Comparison of ENCODE assay signal across 8 cellular contexts in the genomic region with DNA sequence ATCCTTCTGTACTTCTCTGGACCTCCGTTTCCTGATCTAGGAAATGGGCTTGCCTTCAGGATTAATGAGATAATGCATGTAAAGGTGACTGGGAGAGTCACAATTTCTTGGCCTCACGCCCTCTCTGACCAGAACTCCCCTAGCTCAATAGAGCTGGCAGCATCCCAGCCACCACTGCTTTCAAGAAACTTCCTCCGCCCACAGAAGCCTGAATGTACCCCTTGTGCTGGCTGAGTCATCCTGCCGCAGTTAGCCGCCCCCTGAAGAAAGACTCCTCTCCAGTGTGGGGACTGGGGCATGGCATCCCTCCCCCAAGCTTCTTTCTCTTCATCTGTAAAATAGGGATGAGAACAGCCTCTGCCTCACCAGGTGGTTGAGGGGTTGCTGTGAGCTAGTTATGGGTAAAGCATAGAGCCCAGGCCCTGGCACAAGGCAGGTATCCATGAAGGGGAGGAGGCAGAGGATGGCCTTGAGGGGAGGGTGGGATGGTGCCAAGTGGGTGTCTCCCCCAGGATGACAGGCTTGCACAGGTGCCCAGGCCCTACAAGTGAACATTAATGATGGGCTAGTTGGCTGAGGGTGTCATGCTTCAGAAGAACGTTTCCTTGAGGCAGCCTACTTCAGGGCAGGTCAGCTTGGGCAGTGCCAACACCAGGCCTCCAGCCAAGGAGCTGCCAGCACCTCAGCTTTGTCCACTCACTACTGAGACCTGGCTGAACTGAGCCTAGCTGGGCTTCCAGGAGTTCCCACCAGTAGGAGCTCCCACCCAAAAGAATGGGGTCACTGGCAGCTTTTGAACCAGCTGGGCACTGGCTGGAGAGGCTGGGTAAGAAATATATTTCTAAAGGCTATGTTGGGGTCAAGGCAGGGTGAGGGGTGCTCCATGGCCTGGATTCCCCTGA. TPM values are rescaled to one million over a fixed set of nuclear protein-coding genes. Genes with fewer than 3 reads are reported as not detected.
A peak's percentile ranks its signal among the peaks of the same experiment; 100 is the strongest.
DNase-seq lines count a peak whose midpoint lies in the region; ATAC-seq, FAIRE-seq and TF ChIP-seq lines count a peak whose summit lies in the region.

No MANE protein-coding gene starts in this region.

- H3K4me1 Mint-ChIP-seq in activated T-helper 17 cell treated with anti-CD3 and anti-CD28 coated beads, Interleukin-2, amount 50 U/mL, for 72 hours, result peaks cover 10% of the 10 kb centered on the region
- peaks cover 28% of the 10 kb centered on the region for H3K4me1 Mint-ChIP-seq in glutamatergic neuron (ENCODE audit: low read depth, unreplicated experiment)

- TF ChIP-seq CTCF in glutamatergic neuron (IDR thresholded peaks at IDR 0.05; ENCODE audit: partially characterized antibody, unreplicated experiment), result no peak

- H3K9me3 Mint-ChIP-seq in activated T-helper 17 cell treated with anti-CD3 and anti-CD28 coated beads, Interleukin-2, amount 50 U/mL, for 72 hours, result no peaks in the 10 kb centered on the region
- peaks cover 10% of the 10 kb centered on the region for H3K9me3 Mint-ChIP-seq in glutamatergic neuron (ENCODE audit: unreplicated experiment)

- DNase-seq in GM18507 (ENCODE audit: extremely low spot score, insufficient read length, low read depth) (no peak), glutamatergic neuron (no peak), NOMO-1 treated with DMSO at 0.1 percent for 48 hours (lab: John Stamatoyannopoulos, UW; ENCODE audit: unreplicated experiment) (no peak)
- DNase-seq in stimulated activated CD4-positive, alpha-beta T cell treated with anti-CD3 and anti-CD28 coated beads, Interleukin-12 subunit alpha, Interleukin-12 subunit beta, amount 100 ng/mL, for 4 hours, result peak; percentile 35

- peak overlapping the region; percentile 56 for H3K4me3 Mint-ChIP-seq in activated T-helper 17 cell treated with anti-CD3 and anti-CD28 coated beads, Interleukin-2, amount 50 U/mL, for 72 hours
- peak overlapping the region; percentile 58 for H3K4me3 Mint-ChIP-seq in glutamatergic neuron (ENCODE audit: unreplicated experiment)

- ATAC-seq in HG03378 (IDR thresholded peaks at IDR 0.05; ENCODE audit: unreplicated experiment), result peak; percentile 80
- ATAC-seq in activated T-helper 17 cell treated with anti-CD3 and anti-CD28 coated beads, Interleukin-2, amount 50 U/mL, for 72 hours (replicated peaks), result peak; percentile 62
- no peak for ATAC-seq in GM19455 (IDR thresholded peaks at IDR 0.05; ENCODE audit: unreplicated experiment)
- ATAC-seq in GM21515 (IDR thresholded peaks at IDR 0.05; ENCODE audit: unreplicated experiment), result no peak

- FAIRE-seq in GM18507 (lab: Jason Lieb, UNC), result peak; percentile 42

- peaks cover 7% of the 10 kb centered on the region for H3K27me3 Mint-ChIP-seq in activated T-helper 17 cell treated with anti-CD3 and anti-CD28 coated beads, Interleukin-2, amount 50 U/mL, for 72 hours
- H3K27me3 Mint-ChIP-seq in glutamatergic neuron (ENCODE audit: unreplicated experiment), result peaks cover 15% of the 10 kb centered on the region

- peak overlapping the region; percentile 59 for H3K27ac Mint-ChIP-seq in activated T-helper 17 cell treated with anti-CD3 and anti-CD28 coated beads, Interleukin-2, amount 50 U/mL, for 72 hours
- no peak overlapping the region for H3K27ac Mint-ChIP-seq in glutamatergic neuron (ENCODE audit: unreplicated experiment)

- no peaks in the 10 kb centered on the region for H3K36me3 Mint-ChIP-seq in activated T-helper 17 cell treated with anti-CD3 and anti-CD28 coated beads, Interleukin-2, amount 50 U/mL, for 72 hours (ENCODE audit: low read depth)
- H3K36me3 Mint-ChIP-seq in glutamatergic neuron (ENCODE audit: unreplicated experiment), result no peaks in the 10 kb centered on the region

RNA-seq across cellular contexts. Expression of a gene that starts 3.5 kb away (rescaled TPM):
- not detected for total RNA-seq in activated T-helper 17 cell treated with anti-CD3 and anti-CD28 coated beads, Interleukin-2, amount 50 U/mL, for 72 hours
- 81.6 TPM for total RNA-seq in glutamatergic neuron (ENCODE audit: unreplicated experiment)

RNA-seq across cellular contexts. Expression of a gene that starts 33.2 kb away (rescaled TPM):
- under 1 TPM; 0.58 to 0.93 TPM for total RNA-seq in activated T-helper 17 cell treated with anti-CD3 and anti-CD28 coated beads, Interleukin-2, amount 50 U/mL, for 72 hours
- 0.37 TPM for total RNA-seq in glutamatergic neuron (ENCODE audit: unreplicated experiment)

RNA-seq across cellular contexts. Expression of a gene that starts 33.3 kb away (rescaled TPM):
- 10 to 100 TPM in 1 of 2 donors, 1 to 10 TPM in 1; 8.4 to 22.9 TPM for total RNA-seq in activated T-helper 17 cell treated with anti-CD3 and anti-CD28 coated beads, Interleukin-2, amount 50 U/mL, for 72 hours
- 26.6 TPM for total RNA-seq in glutamatergic neuron (ENCODE audit: unreplicated experiment)

Comparison
In these comparisons a context has a peak if more than half of its experiments do, and no peak if none do; other contexts are left out.
1. ATAC-seq: peak in HG03378 (single experiment) and activated T-helper 17 cell treated with anti-CD3 and anti-CD28 coated beads, Interleukin-2, amount 50 U/mL, for 72 hours (single experiment); none in GM19455 (single experiment) and GM21515 (single experiment).
2. RNA of a gene that starts 3.5 kb away (total RNA-seq): 81.6 TPM in glutamatergic neuron (single experiment); not detected in activated T-helper 17 cell treated with anti-CD3 and anti-CD28 coated beads, Interleukin-2, amount 50 U/mL, for 72 hours; every median in the first group is over 10 times any median in the second.